Comparison of ENCODE assay signal across 22 cellular contexts in the genomic region with DNA sequence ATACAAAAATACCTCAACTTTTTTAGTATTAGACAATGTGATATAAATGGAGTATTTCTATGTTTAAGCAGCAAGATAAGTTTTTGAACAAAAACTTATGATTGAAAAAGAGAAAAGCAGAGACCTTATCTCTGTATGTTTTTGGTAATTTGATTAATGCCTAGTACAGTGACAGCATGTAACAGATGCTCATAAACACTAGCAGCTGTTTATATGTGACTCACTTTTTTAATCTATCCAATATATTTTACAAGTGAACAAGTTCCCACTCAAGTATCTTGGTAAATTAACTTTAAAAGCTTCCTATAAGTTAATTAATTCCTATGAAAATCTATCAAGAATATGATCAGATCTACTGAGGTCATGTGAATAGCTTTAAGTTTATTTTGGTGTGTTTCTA. TPM values are rescaled to one million over a fixed set of nuclear protein-coding genes. Genes with fewer than 3 reads are reported as not detected.
DNase-seq lines count a peak whose midpoint lies in the region; ATAC-seq and TF ChIP-seq lines count a peak whose summit lies in the region.
"Had no signal": no experiment of that assay in that cellular context is flagged by ENCODE, and none has a peak within 500 bp of the region (broad histone marks: within the 10 kb centered on the region; RNA-seq: fewer than 3 reads in every experiment).

No MANE protein-coding gene starts in this region.

- no peak for TF ChIP-seq POLR2A in Peyer's patch (IDR thresholded peaks at IDR 0.05)

- ATAC-seq in HG03457 (IDR thresholded peaks at IDR 0.05; ENCODE audit: unreplicated experiment) (no peak), upper lobe of right lung (no peak)
- ATAC-seq: CD8-positive, alpha-beta T cell; Panc1 had no signal

- H2AFZ ChIP-seq in fibroblast of lung (ENCODE audit: low read length) = no peak overlapping the region

- H3K79me2 ChIP-seq in fibroblast of lung (ENCODE audit: control insufficient read depth, insufficient read depth, low read length) = no peaks in the 10 kb centered on the region

- no peak overlapping the region for H3K4me2 ChIP-seq in fibroblast of lung (ENCODE audit: extremely low read depth, insufficient read depth, low read length)

- no peak overlapping the region for H3K9ac ChIP-seq in fibroblast of lung (ENCODE audit: insufficient read depth, low read length)

- H3K4me3 ChIP-seq in fibroblast of lung (replicated peaks in 1 of 4; ENCODE audit: control extremely low read depth in 1 of 4, insufficient read depth in 1 of 4, low read depth in 3 of 4, low read length in 4 of 4) (no peak overlapping the region), upper lobe of right lung (no peak overlapping the region), Peyer's patch (no peak overlapping the region)

- H3K27me3 ChIP-seq in fibroblast of lung (ENCODE audit: control insufficient read depth, insufficient read depth, low read length) (no peaks in the 10 kb centered on the region), upper lobe of right lung (no peaks in the 10 kb centered on the region), Peyer's patch (no peaks in the 10 kb centered on the region)

- H3K27ac ChIP-seq in fibroblast of lung (ENCODE audit: insufficient read depth, low read length) (no peak overlapping the region), upper lobe of right lung (no peak overlapping the region), Peyer's patch (no peak overlapping the region)
- H3K27ac ChIP-seq: 22Rv1, C4-2B had no signal

- H4K20me1 ChIP-seq in fibroblast of lung (ENCODE audit: control insufficient read depth, extremely low read depth, insufficient read depth, low read length) = no peaks in the 10 kb centered on the region

- intact Hi-C loops in upper lobe of right lung (cut with DNase I) = no loop called here

- peak; percentile 10 for DNase-seq in NCI-H2171 treated with DMSO at 0.1 percent for 48 hours (lab: John Stamatoyannopoulos, UW)
- no peak for DNase-seq in NCI-H2171 (lab: John Stamatoyannopoulos, UW)
- peak; percentile 6 for DNase-seq in NCI-H524 treated with DMSO at 0.1 percent for 48 hours (lab: John Stamatoyannopoulos, UW)
- DNase-seq in fibroblast of lung (ENCODE audit: low read depth in 2 of 2) = peak; percentile 0 to 6
- DNase-seq in upper lobe of right lung = no peak
- DNase-seq in SK-N-DZ (ENCODE audit: low spot score) = no peak
- no peak for DNase-seq in Peyer's patch
- DNase-seq: Caco-2; CD8-positive, alpha-beta T cell; DMS153; DND-41; H7; HFFc6; KG1; MM.1S; NCI-H187; NCI-H2081 treated with DMSO at 0.1 percent for 48 hours; SHP77 treated with DMSO at 0.1 percent for 48 hours had no signal

- no peaks in the 10 kb centered on the region for H3K9me3 ChIP-seq in fibroblast of lung (ENCODE audit: control insufficient read depth, insufficient read depth, low read depth, low read length)
- no peaks in the 10 kb centered on the region for H3K9me3 ChIP-seq in upper lobe of right lung
- H3K9me3 ChIP-seq in Peyer's patch = no peaks in the 10 kb centered on the region
- H3K9me3 ChIP-seq: Caco-2 had no signal

- TF ChIP-seq CTCF in fibroblast of lung (conservative IDR thresholded peaks at IDR 0.05 in 1 of 2, IDR thresholded peaks at IDR 0.05 in 1 of 2; ENCODE audit: low read depth in 1 of 2, low read length in 2 of 2) (no peak), upper lobe of right lung (IDR thresholded peaks at IDR 0.05) (no peak), Peyer's patch (IDR thresholded peaks at IDR 0.05) (no peak)

- H3K4me1 ChIP-seq in fibroblast of lung (ENCODE audit: control insufficient read depth, extremely low read depth, insufficient read depth, low read length) (no peaks in the 10 kb centered on the region), upper lobe of right lung (no peaks in the 10 kb centered on the region), Peyer's patch (no peaks in the 10 kb centered on the region)

- H3K36me3 ChIP-seq in fibroblast of lung (ENCODE audit: control insufficient read depth, insufficient read depth, low read length) (no peaks in the 10 kb centered on the region), upper lobe of right lung (peaks cover 60% of the 10 kb centered on the region), Peyer's patch (peaks cover 0 to 36% (median 0%) of the 10 kb centered on the region in 3 donors)

RNA-seq across cellular contexts. Expression of a gene that starts 55.1 kb away (rescaled TPM):
- total RNA-seq in fibroblast of lung (32.1 and 34.0 TPM in 2 replicates), upper lobe of right lung (33.4 TPM), Peyer's patch (100 to 1,000 TPM in 1 of 4 donors, 10 to 100 TPM in 3; 32.9 to 101 (median 46.4) TPM)
- polyA plus RNA-seq in fibroblast of lung = 10.8 and 11.6 TPM in 2 replicates
- polyA plus RNA-seq in fibroblast of lung (2012) = 14.9 and 16.8 TPM in 2 replicates
- polyA minus RNA-seq in fibroblast of lung (ENCODE audit: low replicate concordance) = 1.7 and 2.9 TPM in 2 replicates
- polyA plus RNA-seq in SK-N-DZ (2014; cell fraction: cytosol; rRNA removed) = 28.0 and 28.7 TPM in 2 replicates
- 43.1 and 51.9 TPM in 2 replicates for polyA plus RNA-seq in SK-N-DZ (2014; cell fraction: nucleus; rRNA removed)

Comparison
In these comparisons a context has a peak if more than half of its experiments do, and no peak if none do; other contexts are left out.
1. DNase-seq: peak in NCI-H2171 treated with DMSO at 0.1 percent for 48 hours (single experiment), NCI-H524 treated with DMSO at 0.1 percent for 48 hours (single experiment) and fibroblast of lung (2 of 2); none in NCI-H2171 (single experiment), upper lobe of right lung (single experiment), SK-N-DZ (single experiment) and Peyer's patch (0 of 3).